ENCODE assay signal across 25 cellular contexts in the genomic region with DNA sequence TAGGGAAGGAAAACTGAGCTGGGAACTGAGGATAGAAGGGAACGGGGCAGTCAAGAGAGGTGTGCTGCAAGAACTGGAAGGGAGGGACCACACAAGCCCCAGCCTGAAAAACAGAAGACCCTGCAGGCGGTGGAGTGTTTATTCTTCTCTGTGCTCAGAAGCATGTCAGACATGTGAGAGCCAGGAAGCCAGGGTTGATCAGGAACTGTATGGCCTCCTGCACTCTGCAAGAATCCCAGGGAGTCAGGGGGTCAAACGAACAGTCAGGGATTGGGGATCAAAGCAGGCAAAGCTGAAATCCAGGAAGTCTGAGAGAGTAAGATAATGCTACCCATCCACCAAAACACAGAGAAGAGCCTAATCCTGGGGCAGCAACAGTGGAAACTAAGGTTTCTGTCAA.
DNase-seq lines count a peak whose midpoint lies in the region; ATAC-seq, FAIRE-seq and TF ChIP-seq lines count a peak whose summit lies in the region.
"Had no signal": no experiment of that assay in that cellular context is flagged by ENCODE, and none has a peak within 500 bp of the region (broad histone marks: within the 10 kb centered on the region; RNA-seq: fewer than 3 reads in every experiment).

No MANE protein-coding gene starts in this region.

- no peak overlapping the region for H3K4ac ChIP-seq in neuronal stem cell (ENCODE audit: low read length)

- no peak overlapping the region for H2BK15ac ChIP-seq in neuronal stem cell (ENCODE audit: low read length)

- no peaks in the 10 kb centered on the region for H3K9me3 Mint-ChIP-seq in activated CD4-positive, alpha-beta T cell treated with anti-CD3 and anti-CD28 coated beads, Interleukin-2, amount 10 ng/mL, durations not matched to agents 24 days and 14 days
- H3K9me3 Mint-ChIP-seq: central memory CD8-positive, alpha-beta T cell had no signal

- no peaks in the 10 kb centered on the region for H3K36me3 Mint-ChIP-seq in activated CD4-positive, alpha-beta T cell treated with anti-CD3 and anti-CD28 coated beads, Interleukin-2, amount 10 ng/mL, durations not matched to agents 24 days and 14 days (ENCODE audit: low read depth)

- no peak for FAIRE-seq in endothelial cell of umbilical vein (lab: Jason Lieb, UNC)
- FAIRE-seq: D721Med, GM18507 had no signal

- no peak overlapping the region for H3K27ac ChIP-seq in MM.1S (ENCODE audit: low read length)
- no peak overlapping the region for H3K27ac ChIP-seq in endothelial cell of umbilical vein (ENCODE audit: insufficient read depth, low read depth, low read length)
- H3K27ac ChIP-seq in neuronal stem cell (replicated peaks; ENCODE audit: low read length), result no peak overlapping the region
- no peak overlapping the region for H3K27ac ChIP-seq in right cardiac atrium (ENCODE audit: low read length)
- no peak overlapping the region for H3K27ac ChIP-seq in lower lobe of right lung
- H3K27ac ChIP-seq: esophagus squamous epithelium had no signal

- H4K91ac ChIP-seq in neuronal stem cell (ENCODE audit: low read depth, low read length, poor library complexity), result no peak overlapping the region

- H3K4me1 ChIP-seq in MM.1S (ENCODE audit: low read length) (peaks cover 22% of the 10 kb centered on the region), endothelial cell of umbilical vein (ENCODE audit: control insufficient read depth, extremely low read depth, insufficient read depth, low read length) (no peaks in the 10 kb centered on the region), neuronal stem cell (ENCODE audit: control insufficient read depth in 2 of 2, insufficient read depth in 1 of 2, low read depth in 1 of 2, low read length in 2 of 2) (peaks cover 0 to 11% of the 10 kb centered on the region in 2 donors), right cardiac atrium (ENCODE audit: control insufficient read depth, insufficient read depth, low read length) (no peaks in the 10 kb centered on the region), lower lobe of right lung (peaks cover 16% of the 10 kb centered on the region)

- no peak overlapping the region for H3K4me3 Mint-ChIP-seq in activated CD4-positive, alpha-beta T cell treated with anti-CD3 and anti-CD28 coated beads, Interleukin-2, amount 10 ng/mL, durations not matched to agents 24 days and 14 days
- H3K4me3 Mint-ChIP-seq: activated CD4-positive, alpha-beta T cell treated with anti-CD3 and anti-CD28 coated beads, Interleukin-2, amount 10 ng/mL, durations not matched to agents 7 days and 5 days; central memory CD8-positive, alpha-beta T cell had no signal

- H3K9ac ChIP-seq in MM.1S (ENCODE audit: low read length) (no peak overlapping the region), endothelial cell of umbilical vein (replicated peaks; ENCODE audit: extremely low read depth, insufficient read depth, low read length) (no peak overlapping the region), neuronal stem cell (ENCODE audit: low read depth, low read length, poor library complexity) (no peak overlapping the region)

- H2BK120ac ChIP-seq in neuronal stem cell (ENCODE audit: low read depth, low read length), result no peak overlapping the region

- no peaks in the 10 kb centered on the region for H3K79me2 ChIP-seq in MM.1S (ENCODE audit: low read length)
- no peaks in the 10 kb centered on the region for H3K79me2 ChIP-seq in endothelial cell of umbilical vein (ENCODE audit: control insufficient read depth, insufficient read depth, low read length)

- peaks cover 20% of the 10 kb centered on the region for H3K27me3 Mint-ChIP-seq in activated CD4-positive, alpha-beta T cell treated with anti-CD3 and anti-CD28 coated beads, Interleukin-2, amount 10 ng/mL, durations not matched to agents 24 days and 14 days
- H3K27me3 Mint-ChIP-seq: central memory CD8-positive, alpha-beta T cell had no signal

- POLR2A ChIA-PET in endothelial cell of umbilical vein (lab: Charles Lee), result no interaction called here

- H3K9me1 ChIP-seq in endothelial cell of umbilical vein (replicated peaks; ENCODE audit: control insufficient read depth, extremely low read depth, insufficient read depth, low read length), result no peaks in the 10 kb centered on the region

- H3K36me3 ChIP-seq in MM.1S (replicated peaks; ENCODE audit: insufficient read depth, low read length), result no peaks in the 10 kb centered on the region
- no peaks in the 10 kb centered on the region for H3K36me3 ChIP-seq in endothelial cell of umbilical vein (ENCODE audit: control insufficient read depth in 2 of 2, extremely low read depth in 1 of 2, insufficient read depth in 2 of 2, low read length in 2 of 2)
- no peaks in the 10 kb centered on the region for H3K36me3 ChIP-seq in neuronal stem cell (replicated peaks in 1 of 2; ENCODE audit: control insufficient read depth in 2 of 2, insufficient read depth in 2 of 2, low read length in 2 of 2)
- H3K36me3 ChIP-seq in lower lobe of right lung, result no peaks in the 10 kb centered on the region
- H3K36me3 ChIP-seq: esophagus squamous epithelium, spleen, upper lobe of left lung had no signal

- ATAC-seq in right cardiac atrium (no peak), lower lobe of right lung (no peak)
- ATAC-seq: left cardiac atrium, mucosa of descending colon had no signal

- CTCF ChIA-PET in endothelial cell of umbilical vein (lab: Charles Lee), result no interaction called here

- no peaks in the 10 kb centered on the region for H3K27me3 ChIP-seq in MM.1S (replicated peaks; ENCODE audit: insufficient read depth, low read length)
- no peaks in the 10 kb centered on the region for H3K27me3 ChIP-seq in endothelial cell of umbilical vein (ENCODE audit: control insufficient read depth in 2 of 2, insufficient read depth in 2 of 2, low read length in 2 of 2)
- H3K27me3 ChIP-seq in neuronal stem cell (ENCODE audit: control insufficient read depth in 3 of 3, insufficient read depth in 3 of 3, low read depth in 1 of 3, low read length in 3 of 3), result no peaks in the 10 kb centered on the region
- H3K27me3 ChIP-seq in right cardiac atrium (ENCODE audit: control insufficient read depth, insufficient read depth), result no peaks in the 10 kb centered on the region
- no peaks in the 10 kb centered on the region for H3K27me3 ChIP-seq in lower lobe of right lung (ENCODE audit: low read depth)
- H3K27me3 ChIP-seq: esophagus squamous epithelium, spleen, upper lobe of left lung had no signal

- H3K4me3 ChIP-seq in MM.1S (ENCODE audit: low read length) (no peak overlapping the region), endothelial cell of umbilical vein (replicated peaks in 1 of 3; ENCODE audit: insufficient read depth in 1 of 3, low read depth in 1 of 3, low read length in 3 of 3) (no peak overlapping the region), neuronal stem cell (ENCODE audit: low read length in 2 of 2) (no peak overlapping the region), right cardiac atrium (ENCODE audit: low read length) (no peak overlapping the region), lower lobe of right lung (no peak overlapping the region)
- H3K4me3 ChIP-seq: esophagus squamous epithelium, mucosa of descending colon, spleen, upper lobe of left lung had no signal

- H4K8ac ChIP-seq in neuronal stem cell (ENCODE audit: low read depth, low read length), result no peak overlapping the region

- no peaks in the 10 kb centered on the region for H3K9me3 ChIP-seq in MM.1S (replicated peaks; ENCODE audit: insufficient read depth, low read length)
- no peaks in the 10 kb centered on the region for H3K9me3 ChIP-seq in endothelial cell of umbilical vein (replicated peaks; ENCODE audit: control insufficient read depth, insufficient read depth, low read length)
- H3K9me3 ChIP-seq in neuronal stem cell (replicated peaks in 1 of 2; ENCODE audit: control insufficient read depth in 2 of 2, insufficient read depth in 1 of 2, low read depth in 1 of 2, low read length in 2 of 2), result no peaks in the 10 kb centered on the region
- H3K9me3 ChIP-seq in right cardiac atrium (ENCODE audit: control insufficient read depth, low read length), result no peaks in the 10 kb centered on the region
- no peaks in the 10 kb centered on the region for H3K9me3 ChIP-seq in lower lobe of right lung
- H3K9me3 ChIP-seq: esophagus squamous epithelium, mucosa of descending colon, spleen, upper lobe of left lung had no signal

- no TSS peak for BruUV-seq in endothelial cell of umbilical vein (replicated peaks; lab: Mats Ljungman, UMichigan)

- H2BK5ac ChIP-seq in neuronal stem cell (ENCODE audit: low read length), result no peak overlapping the region

- no peak overlapping the region for H3K18ac ChIP-seq in neuronal stem cell (ENCODE audit: low read length)

- TF ChIP-seq CTCF in MM.1S (IDR thresholded peaks at IDR 0.05; ENCODE audit: low read length), result no peak
- no peak for TF ChIP-seq CTCF in endothelial cell of umbilical vein (IDR thresholded peaks at IDR 0.05; ENCODE audit: extremely low read depth in 1 of 2, insufficient read depth in 1 of 2, low read depth in 1 of 2, low read length in 2 of 2)
- TF ChIP-seq CTCF in lower lobe of right lung (IDR thresholded peaks at IDR 0.05), result no peak

- H4K20me1 ChIP-seq in MM.1S (ENCODE audit: insufficient read depth, low read length) (no peaks in the 10 kb centered on the region), endothelial cell of umbilical vein (replicated peaks; ENCODE audit: control insufficient read depth, extremely low read depth, insufficient read depth, low read length) (no peaks in the 10 kb centered on the region)

- no peak overlapping the region for H3K27ac Mint-ChIP-seq in activated CD4-positive, alpha-beta T cell treated with anti-CD3 and anti-CD28 coated beads, Interleukin-2, amount 10 ng/mL, durations not matched to agents 24 days and 14 days
- H3K27ac Mint-ChIP-seq: activated CD4-positive, alpha-beta T cell treated with anti-CD3 and anti-CD28 coated beads, Interleukin-2, amount 10 ng/mL, durations not matched to agents 7 days and 5 days had no signal

- peak; percentile 59 for DNase-seq in activated CD4-positive, alpha-beta T cell treated with anti-CD3 and anti-CD28 coated beads, Interleukin-2, amount 10 ng/mL, durations not matched to agents 24 days and 14 days
- DNase-seq in activated CD4-positive, alpha-beta T cell treated with anti-CD3 and anti-CD28 coated beads, Interleukin-2, amount 50 U/mL, for 1 hour, result no peak
- DNase-seq in MM.1S, result no peak
- peak; percentile 59 for DNase-seq in endothelial cell of umbilical vein (ENCODE audit: low read depth, low spot score)
- DNase-seq in neuronal stem cell (ENCODE audit: low spot score), result no peak
- no peak for DNase-seq in NCI-H128 (lab: John Stamatoyannopoulos, UW; ENCODE audit: unreplicated experiment)
- no peak for DNase-seq in right cardiac atrium
- no peak for DNase-seq in lower lobe of right lung
- DNase-seq: activated CD4-positive, alpha-beta T cell treated with anti-CD3 and anti-CD28 coated beads, Interleukin-2, amount 10 ng/mL, durations not matched to agents 7 days and 5 days; activated CD8-positive, alpha-beta memory T cell treated with anti-CD3 and anti-CD28 coated beads, Interleukin-2, amount 50 U/mL, for 4 hours; activated gamma-delta T cell treated with Interleukin-2 at 50 U/mL for 16 hours; aorta; esophagus squamous epithelium; left cardiac atrium; mucosa of descending colon; NCI-H1436 treated with DMSO at 0.1 percent for 48 hours; NCI-H82; nucleus accumbens; Right ventricle myocardium superior; spleen; stimulated activated CD4-positive, alpha-beta T cell treated with anti-CD3 and anti-CD28 coated beads, Interleukin-4, amount 100 ng/mL, for 4 hours; upper lobe of left lung had no signal

- H3K4me2 ChIP-seq in MM.1S (ENCODE audit: low read depth, low read length) (peak overlapping the region; percentile 5; the same call in 1 of the 2 replicates), endothelial cell of umbilical vein (ENCODE audit: insufficient read depth, low read length) (no peak overlapping the region), neuronal stem cell (ENCODE audit: insufficient read depth, low read length, poor library complexity, severe bottlenecking) (no peak overlapping the region)

- H2BK12ac ChIP-seq in neuronal stem cell (ENCODE audit: low read length), result no peak overlapping the region

- no peak for TF ChIP-seq POLR2A in endothelial cell of umbilical vein (IDR thresholded peaks at IDR 0.05; ENCODE audit: low read depth, low read length)

- WGBS in neuronal stem cell (ENCODE audit: extremely low coverage in 2 of 2, insufficient read length in 2 of 2, insufficient replicate concordance in 1 of 2), 2 donors, result no CpG with 5 or more reads among the region's 3 CpGs
- WGBS in right cardiac atrium, result 79% methylated on average over 3 of the region's 3 CpGs

- dilution Hi-C loops in endothelial cell of umbilical vein (cut with MboI; ENCODE audit: extremely low pct_ligation_motif_present, low sequenced_read_pairs), result no loop called here

- intact Hi-C loops in activated CD4-positive, alpha-beta T cell treated with anti-CD3 and anti-CD28 coated beads, Interleukin-2, amount 10 ng/mL, durations not matched to agents 24 days and 14 days (cut with micrococcal nuclease), result loop anchor here (10.0 kb wide), 1 partner anchor 134 kb away; no protein-coding TSS in a partner anchor
- intact Hi-C loops in endothelial cell of umbilical vein (cut with micrococcal nuclease) (loop anchor here (5.0 kb wide), 1 partner anchor 137 kb away; no protein-coding TSS in a partner anchor), right cardiac atrium (cut with DNase I) (no loop called here), lower lobe of right lung (cut with DNase I) (no loop called here)

- H3K79me1 ChIP-seq in neuronal stem cell (ENCODE audit: low read depth, low read length), result no peaks in the 10 kb centered on the region

- H3K9me2 ChIP-seq in MM.1S (replicated peaks; ENCODE audit: insufficient read depth, low read length), result no peaks in the 10 kb centered on the region

- H3K14ac ChIP-seq in neuronal stem cell (ENCODE audit: low read length), result no peak overlapping the region

- no peak overlapping the region for H2AK5ac ChIP-seq in neuronal stem cell (ENCODE audit: low read depth, low read length)

- no peak overlapping the region for H3K23ac ChIP-seq in neuronal stem cell (ENCODE audit: low read depth, low read length, poor library complexity)

- H3F3A ChIP-seq in MM.1S (ENCODE audit: insufficient read depth, low read length), result peaks cover 9% of the 10 kb centered on the region; the same call in 1 of the 2 replicates

- H2AFZ ChIP-seq in MM.1S (ENCODE audit: low read length), result no peak overlapping the region
- H2AFZ ChIP-seq in endothelial cell of umbilical vein (ENCODE audit: low read depth, low read length), result no peak overlapping the region
- peak overlapping the region; percentile 54 for H2AFZ ChIP-seq in neuronal stem cell (ENCODE audit: low read length)

- peaks cover 22% of the 10 kb centered on the region for H3K4me1 Mint-ChIP-seq in activated CD4-positive, alpha-beta T cell treated with anti-CD3 and anti-CD28 coated beads, Interleukin-2, amount 10 ng/mL, durations not matched to agents 24 days and 14 days

Comparison
In these comparisons a context has a peak if more than half of its experiments do, and no peak if none do; other contexts are left out.
1. DNase-seq: peak in activated CD4-positive, alpha-beta T cell treated with anti-CD3 and anti-CD28 coated beads, Interleukin-2, amount 10 ng/mL, durations not matched to agents 24 days and 14 days (single experiment) and endothelial cell of umbilical vein (single experiment); none in activated CD4-positive, alpha-beta T cell treated with anti-CD3 and anti-CD28 coated beads, Interleukin-2, amount 50 U/mL, for 1 hour (single experiment), MM.1S (single experiment), neuronal stem cell (single experiment), NCI-H128 (single experiment), right cardiac atrium (0 of 3) and lower lobe of right lung (single experiment).
2. intact Hi-C loops: an anchor here in activated CD4-positive, alpha-beta T cell treated with anti-CD3 and anti-CD28 coated beads, Interleukin-2, amount 10 ng/mL, durations not matched to agents 24 days and 14 days (10.0 kb wide) and endothelial cell of umbilical vein (5.0 kb wide); none called in right cardiac atrium and lower lobe of right lung.